15 cellular contexts compared by ENCODE assay signal in genomic region chr3:161316006-161316689, GRCh38. TPM values are rescaled to one million over a fixed set of nuclear protein-coding genes. Genes with fewer than 3 reads are reported as not detected.
DNase-seq lines count a peak whose midpoint lies in the region; ATAC-seq, FAIRE-seq and TF ChIP-seq lines count a peak whose summit lies in the region.
"Had no signal": no experiment of that assay in that cellular context is flagged by ENCODE, and none has a peak within 500 bp of the region (broad histone marks: within the 10 kb centered on the region; RNA-seq: fewer than 3 reads in every experiment).

No MANE protein-coding gene starts in this region.

- H3K4me1 Mint-ChIP-seq in astrocyte (ENCODE audit: low read depth, unreplicated experiment), result peaks cover 13% of the 10 kb centered on the region

- TF ChIP-seq RAD21 in Ishikawa (IDR thresholded peaks at IDR 0.05; ENCODE audit: low read depth), result no peak

- TF ChIP-seq EP300 in Ishikawa (IDR thresholded peaks at IDR 0.05; ENCODE audit: borderline replicate concordance), result peak; percentile 31; the same call in 1 of the 2 replicates

- TF ChIP-seq CTCF in astrocyte (IDR thresholded peaks at IDR 0.05; ENCODE audit: insufficient read depth, low read depth, low read length), result no peak
- TF ChIP-seq CTCF in fibroblast of pulmonary artery (IDR thresholded peaks at IDR 0.05; ENCODE audit: low read length, missing control alignments), result no peak

- FAIRE-seq in astrocyte (lab: Jason Lieb, UNC), result no peak
- FAIRE-seq: G401.6 had no signal

- no peak overlapping the region for H3K9ac ChIP-seq in astrocyte (ENCODE audit: low read length)

- no peak overlapping the region for H2AFZ ChIP-seq in astrocyte (ENCODE audit: low read depth, low read length)

- no peaks in the 10 kb centered on the region for H3K36me3 ChIP-seq in astrocyte (ENCODE audit: insufficient read depth, low read length)
- H3K36me3 ChIP-seq: gastrocnemius medialis, right lobe of liver had no signal

- ATAC-seq in HG03469 (IDR thresholded peaks at IDR 0.05; ENCODE audit: unreplicated experiment), result no peak
- ATAC-seq: gastrocnemius medialis, right lobe of liver had no signal

- H3K4me2 ChIP-seq in astrocyte (ENCODE audit: low read length), result no peak overlapping the region

- peak; percentile 54 for DNase-seq in astrocyte (ENCODE audit: low read depth)
- DNase-seq in fibroblast of pulmonary artery (ENCODE audit: low read depth), result peak; percentile 52
- DNase-seq in NCI-H2171 treated with DMSO at 0.1 percent for 48 hours (lab: John Stamatoyannopoulos, UW), result no peak
- no peak for DNase-seq in putamen (ENCODE audit: low spot score)
- DNase-seq: activated naive CD8-positive, alpha-beta T cell treated with anti-CD3 and anti-CD28 coated beads, Interleukin-2, amount 10 ng/mL, durations not matched to agents 7 days and 5 days; gastrocnemius medialis; MM.1S; right lobe of liver had no signal

- H3K4me3 ChIP-seq in astrocyte (ENCODE audit: insufficient read depth, low read depth, low read length) (no peak overlapping the region), fibroblast of pulmonary artery (replicated peaks; ENCODE audit: low read depth, low read length) (no peak overlapping the region), skin epidermis (no peak overlapping the region)
- H3K4me3 ChIP-seq: coronary artery, gastrocnemius medialis, right lobe of liver had no signal

- H3K9me3 ChIP-seq in astrocyte (ENCODE audit: insufficient read depth, low read depth, low read length), result no peaks in the 10 kb centered on the region
- H3K9me3 ChIP-seq: gastrocnemius medialis, right lobe of liver had no signal

- H3K4me3 Mint-ChIP-seq in astrocyte (ENCODE audit: unreplicated experiment), result no peak overlapping the region
- H3K4me3 Mint-ChIP-seq: activated naive CD8-positive, alpha-beta T cell treated with anti-CD3 and anti-CD28 coated beads, Interleukin-2, amount 10 ng/mL, durations not matched to agents 7 days and 5 days; stimulated activated naive CD8-positive, alpha-beta T cell treated with anti-CD3 and anti-CD28 coated beads, Interleukin-15, Interleukin-2, amounts not matched to agents 100 ng/mL and 50 ng/mL, for 24 hours had no signal

- no peaks in the 10 kb centered on the region for H3K27me3 Mint-ChIP-seq in astrocyte (ENCODE audit: low read depth, unreplicated experiment)

- H3K27ac ChIP-seq in astrocyte (ENCODE audit: low read depth, low read length) (peak overlapping the region; percentile 8), skin epidermis (peak overlapping the region in 19 of 21 experiments; percentile 3 to 81 (median 64))
- H3K27ac ChIP-seq: C4-2B, coronary artery, gastrocnemius medialis, right lobe of liver had no signal

- peaks cover 9% of the 10 kb centered on the region for H3K9me3 Mint-ChIP-seq in astrocyte (ENCODE audit: unreplicated experiment)

- no peaks in the 10 kb centered on the region for H3K4me1 ChIP-seq in astrocyte (ENCODE audit: insufficient read depth, low read length)
- H3K4me1 ChIP-seq: gastrocnemius medialis, right lobe of liver had no signal

- H3K27me3 ChIP-seq in astrocyte (ENCODE audit: insufficient read depth, low read length), result no peaks in the 10 kb centered on the region
- H3K27me3 ChIP-seq: gastrocnemius medialis, right lobe of liver had no signal

- H3K79me2 ChIP-seq in astrocyte (ENCODE audit: insufficient read depth, low read length), result no peaks in the 10 kb centered on the region

- no peaks in the 10 kb centered on the region for H3K36me3 Mint-ChIP-seq in astrocyte (ENCODE audit: low read depth, unreplicated experiment)

- no peak overlapping the region for H3K27ac Mint-ChIP-seq in astrocyte (ENCODE audit: unreplicated experiment)
- H3K27ac Mint-ChIP-seq: activated naive CD8-positive, alpha-beta T cell treated with anti-CD3 and anti-CD28 coated beads, Interleukin-2, amount 10 ng/mL, durations not matched to agents 7 days and 5 days; stimulated activated naive CD8-positive, alpha-beta T cell treated with anti-CD3 and anti-CD28 coated beads, Interleukin-15, Interleukin-2, amounts not matched to agents 100 ng/mL and 50 ng/mL, for 24 hours had no signal

- H4K20me1 ChIP-seq in astrocyte (ENCODE audit: insufficient read depth, low read length), result no peaks in the 10 kb centered on the region

TF ChIP-seq in Ishikawa, 13 proteins besides CTCF, POLR2A, EP300 and RAD21:
- TF ChIP-seq NFIC (IDR thresholded peaks at IDR 0.05) (peak; percentile 70), CEBPB (IDR thresholded peaks at IDR 0.05) (no peak), MAX (IDR thresholded peaks at IDR 0.05) (peak; percentile 30; the same call in 1 of the 2 replicates), ZBTB7A (IDR thresholded peaks at IDR 0.05; ENCODE audit: low read depth) (no peak), YY1 (IDR thresholded peaks at IDR 0.05; ENCODE audit: low read depth) (no peak), EGR1 (IDR thresholded peaks at IDR 0.05) (no peak), TCF12 (IDR thresholded peaks at IDR 0.05; ENCODE audit: low read depth) (0 out of 2 replicates have a peak, but pooled peaks have one; percentile 52)
TF ChIP-seq in Ishikawa: peak in this region for 3.

RNA-seq across cellular contexts. Expression of gene SPTSSB, which starts 55.2 kb away (rescaled TPM):
- 0.50 TPM in 1 of 2 replicates, not detected in the other for total RNA-seq in astrocyte
- total RNA-seq: gastrocnemius medialis had no signal

Comparison
In these comparisons a context has a peak if more than half of its experiments do, and no peak if none do; other contexts are left out.
1. DNase-seq: peak in astrocyte (single experiment) and fibroblast of pulmonary artery (single experiment); none in NCI-H2171 treated with DMSO at 0.1 percent for 48 hours (single experiment) and putamen (single experiment).